ENCODE assay signal across 8 cellular contexts in genomic region chr14:93430319-93430801, GRCh38. TPM values are rescaled to one million over a fixed set of nuclear protein-coding genes. Genes with fewer than 3 reads are reported as not detected.
DNase-seq lines count a peak whose midpoint lies in the region; ATAC-seq and TF ChIP-seq lines count a peak whose summit lies in the region.

No MANE protein-coding gene starts in this region.

- peaks cover 18% of the 10 kb centered on the region for H3K27me3 ChIP-seq in iPS-18a (ENCODE audit: control insufficient read depth, insufficient read depth, low read length)
- no peaks in the 10 kb centered on the region for H3K27me3 ChIP-seq in thyroid gland

- peak; percentile 49; the same call in 1 of the 3 replicates for ATAC-seq in SK-N-SH treated with all-trans-retinoic acid at 6 μM for 48 hours
- ATAC-seq in GM18873 (IDR thresholded peaks at IDR 0.05; ENCODE audit: low FRiP score, unreplicated experiment), result no peak
- ATAC-seq in GM18870 (IDR thresholded peaks at IDR 0.05; ENCODE audit: unreplicated experiment), result no peak
- ATAC-seq in HG02973 (IDR thresholded peaks at IDR 0.05; ENCODE audit: unreplicated experiment), result no peak

- DNase-seq in T47D (ENCODE audit: low read depth in 1 of 2, low spot score in 1 of 2) (peak; percentile 14 to 23), MCF 10A (ENCODE audit: unreplicated experiment) (no peak), thyroid gland (peak; percentile 5 to 16)

- H3K4me3 Mint-ChIP-seq in MCF 10A (ENCODE audit: unreplicated experiment), result no peak overlapping the region

- CTCF ChIA-PET in MCF 10A (lab: Yijun Ruan, JAX), result no interaction called here

- H3K36me3 ChIP-seq in iPS-18a (ENCODE audit: control insufficient read depth, low read depth, low read length) (no peaks in the 10 kb centered on the region), thyroid gland (no peaks in the 10 kb centered on the region)

- H3K4me3 ChIP-seq in iPS-18a (ENCODE audit: low read length) (peak overlapping the region; percentile 77), thyroid gland (replicated peaks in 1 of 3) (no peak overlapping the region)

- no peak overlapping the region for H3K27ac Mint-ChIP-seq in MCF 10A (ENCODE audit: low read depth, unreplicated experiment)

- no peaks in the 10 kb centered on the region for H3K36me3 Mint-ChIP-seq in MCF 10A (ENCODE audit: insufficient read depth, unreplicated experiment)

- WGBS in thyroid gland, 2 donors, result 1 to 3% methylated on average over 17 to 22 of the region's 36 CpGs

- in situ Hi-C loops in T47D (cut with HindIII; ENCODE audit: low pct_unique_long_range_greater_than_20kb, low sequenced_read_pairs), result no loop called here

- H3K4me1 ChIP-seq in iPS-18a (ENCODE audit: control insufficient read depth, low read depth, low read length), result no peaks in the 10 kb centered on the region
- H3K4me1 ChIP-seq in thyroid gland, result peaks cover 0 to 5% of the 10 kb centered on the region in 2 donors

- intact Hi-C loops in MCF 10A (cut with micrococcal nuclease), result no loop called here
- intact Hi-C loops in thyroid gland (cut with DNase I), result no loop called here

- TF ChIP-seq POLR2A in thyroid gland (IDR thresholded peaks at IDR 0.05), result no peak

- BruUV-seq in MCF 10A (replicated peaks; lab: Mats Ljungman, UMichigan), result no TSS peak

- POLR2A ChIA-PET in MCF 10A (lab: Yijun Ruan, JAX), result no interaction called here

- H3K9me3 ChIP-seq in iPS-18a (ENCODE audit: control insufficient read depth, low read depth, low read length) (no peaks in the 10 kb centered on the region), thyroid gland (no peaks in the 10 kb centered on the region)

- no peaks in the 10 kb centered on the region for H3K4me1 Mint-ChIP-seq in MCF 10A (ENCODE audit: insufficient read depth, unreplicated experiment)

- TF ChIP-seq CTCF in MCF 10A (IDR thresholded peaks at IDR 0.05; ENCODE audit: unreplicated experiment) (no peak), thyroid gland (IDR thresholded peaks at IDR 0.05) (no peak)

- H3K9ac ChIP-seq in iPS-18a (ENCODE audit: low read length), result peak overlapping the region; percentile 58

- peaks cover 13% of the 10 kb centered on the region for H3K9me3 Mint-ChIP-seq in MCF 10A (ENCODE audit: unreplicated experiment)

- peaks cover 64% of the 10 kb centered on the region for H3K27me3 Mint-ChIP-seq in MCF 10A (ENCODE audit: insufficient read depth, unreplicated experiment)

- H3K27ac ChIP-seq in iPS-18a (ENCODE audit: low read length) (no peak overlapping the region), thyroid gland (no peak overlapping the region)

TF ChIP-seq in SK-N-SH treated with all-trans-retinoic acid at 6 μM for 48 hours, 23 proteins besides CTCF, POLR2A, EP300 and RAD21:
- no peak for TF ChIP-seq ESRRG (CRISPR knock-in tag; IDR thresholded peaks at IDR 0.05)
- no peak for TF ChIP-seq CSDC2 (CRISPR knock-in tag; IDR thresholded peaks at IDR 0.05)
- TF ChIP-seq ZNF8 (CRISPR knock-in tag; IDR thresholded peaks at IDR 0.05), result no peak
- no peak for TF ChIP-seq TOX (CRISPR knock-in tag; IDR thresholded peaks at IDR 0.05; ENCODE audit: borderline replicate concordance)
- no peak for TF ChIP-seq RARB (CRISPR knock-in tag; IDR thresholded peaks at IDR 0.05)
- TF ChIP-seq PATZ1 (CRISPR knock-in tag; IDR thresholded peaks at IDR 0.05; ENCODE audit: borderline replicate concordance), result no peak

RNA-seq across cellular contexts. Expression of gene UNC79, which starts 0.4 kb away (rescaled TPM):
- 0.05 TPM in 2 replicates for total RNA-seq in MCF 10A (2022)
- under 1 TPM; 0.08 to 0.29 (median 0.12) TPM for total RNA-seq in thyroid gland
